Comparison of ENCODE assay signal across 11 cellular contexts in genomic region chr2:6999161-6999877, GRCh38.
DNase-seq lines count a peak whose midpoint lies in the region; ATAC-seq lines count a peak whose summit lies in the region.
"Had no signal": no experiment of that assay in that cellular context is flagged by ENCODE, and none has a peak within 500 bp of the region (broad histone marks: within the 10 kb centered on the region; RNA-seq: fewer than 3 reads in every experiment).

No MANE protein-coding gene starts in this region.

- H3K9me3 Mint-ChIP-seq in activated CD8-positive, alpha-beta memory T cell treated with anti-CD3 and anti-CD28 coated beads, Interleukin-2, amount 10 ng/mL, durations not matched to agents 7 days and 5 days (ENCODE audit: low read depth): no peaks in the 10 kb centered on the region
- no peaks in the 10 kb centered on the region for H3K9me3 Mint-ChIP-seq in activated T-helper 2 cell treated with anti-CD3 and anti-CD28 coated beads, Interferon-gamma antibody, Interleukin-2, Interleukin-4, amounts not matched to agents 10 μg/mL and 5 μg/mL and 100 μg/mL, durations not matched to agents 14 hours and 24 hours and 36 hours

- peak; percentile 33 for ATAC-seq in activated CD8-positive, alpha-beta memory T cell treated with anti-CD3 and anti-CD28 coated beads, Interleukin-2, amount 10 ng/mL, durations not matched to agents 7 days and 5 days
- peak; percentile 86 for ATAC-seq in HG02852 (IDR thresholded peaks at IDR 0.05; ENCODE audit: unreplicated experiment)

- in situ Hi-C loops in G401 (cut with HindIII; ENCODE audit: low sequenced_read_pairs): no loop called here

- intact Hi-C loops in activated T-helper 2 cell treated with anti-CD3 and anti-CD28 coated beads, Interferon-gamma antibody, Interleukin-2, Interleukin-4, amounts not matched to agents 10 μg/mL and 5 μg/mL and 100 μg/mL, durations not matched to agents 14 hours and 24 hours and 36 hours (cut with micrococcal nuclease): no loop called here

- CTCF ChIA-PET in activated CD8-positive, alpha-beta memory T cell treated with anti-CD3 and anti-CD28 coated beads, Interleukin-2, amount 10 ng/mL, durations not matched to agents 7 days and 5 days (lab: Charles Lee): no interaction called here

- peaks cover 5% of the 10 kb centered on the region for H3K36me3 Mint-ChIP-seq in activated CD8-positive, alpha-beta memory T cell treated with anti-CD3 and anti-CD28 coated beads, Interleukin-2, amount 10 ng/mL, durations not matched to agents 7 days and 5 days
- peaks cover 13% of the 10 kb centered on the region for H3K36me3 Mint-ChIP-seq in activated T-helper 2 cell treated with anti-CD3 and anti-CD28 coated beads, Interferon-gamma antibody, Interleukin-2, Interleukin-4, amounts not matched to agents 10 μg/mL and 5 μg/mL and 100 μg/mL, durations not matched to agents 14 hours and 24 hours and 36 hours (ENCODE audit: low read depth)

- H3K27me3 Mint-ChIP-seq in activated CD8-positive, alpha-beta memory T cell treated with anti-CD3 and anti-CD28 coated beads, Interleukin-2, amount 10 ng/mL, durations not matched to agents 7 days and 5 days: no peaks in the 10 kb centered on the region
- H3K27me3 Mint-ChIP-seq in activated T-helper 2 cell treated with anti-CD3 and anti-CD28 coated beads, Interferon-gamma antibody, Interleukin-2, Interleukin-4, amounts not matched to agents 10 μg/mL and 5 μg/mL and 100 μg/mL, durations not matched to agents 14 hours and 24 hours and 36 hours (ENCODE audit: low read depth): no peaks in the 10 kb centered on the region

- peaks cover 20% of the 10 kb centered on the region for H3K4me1 Mint-ChIP-seq in activated CD8-positive, alpha-beta memory T cell treated with anti-CD3 and anti-CD28 coated beads, Interleukin-2, amount 10 ng/mL, durations not matched to agents 7 days and 5 days
- peaks cover 1% of the 10 kb centered on the region for H3K4me1 Mint-ChIP-seq in activated T-helper 2 cell treated with anti-CD3 and anti-CD28 coated beads, Interferon-gamma antibody, Interleukin-2, Interleukin-4, amounts not matched to agents 10 μg/mL and 5 μg/mL and 100 μg/mL, durations not matched to agents 14 hours and 24 hours and 36 hours (ENCODE audit: low read depth)

- peak overlapping the region; percentile 71 for H3K27ac ChIP-seq in substantia nigra (ENCODE audit: low read depth, low read length, poor library complexity, severe bottlenecking)
- H3K27ac ChIP-seq: ascending aorta had no signal

- H3K4me3 Mint-ChIP-seq in activated CD8-positive, alpha-beta memory T cell treated with anti-CD3 and anti-CD28 coated beads, Interleukin-2, amount 10 ng/mL, durations not matched to agents 7 days and 5 days: no peak overlapping the region
- H3K4me3 Mint-ChIP-seq in activated T-helper 2 cell treated with anti-CD3 and anti-CD28 coated beads, Interferon-gamma antibody, Interleukin-2, Interleukin-4, amounts not matched to agents 10 μg/mL and 5 μg/mL and 100 μg/mL, durations not matched to agents 14 hours and 24 hours and 36 hours (ENCODE audit: low read depth): no peak overlapping the region

- no peak for DNase-seq in activated CD8-positive, alpha-beta memory T cell treated with anti-CD3 and anti-CD28 coated beads, Interleukin-2, amount 10 ng/mL, durations not matched to agents 7 days and 5 days
- DNase-seq in activated CD8-positive, alpha-beta memory T cell treated with anti-CD3 and anti-CD28 coated beads, Interleukin-2, amount 50 U/mL, for 4 hours: no peak
- DNase-seq in NOMO-1 treated with DMSO at 0.1 percent for 48 hours (lab: John Stamatoyannopoulos, UW; ENCODE audit: unreplicated experiment): peak; percentile 35
- DNase-seq in substantia nigra (lab: John Stamatoyannopoulos, UW): no peak
- DNase-seq in activated T-helper 2 cell treated with anti-CD3 and anti-CD28 coated beads, Interferon-gamma antibody, Interleukin-2, Interleukin-4, amounts not matched to agents 10 μg/mL and 5 μg/mL and 100 μg/mL, durations not matched to agents 14 hours and 24 hours and 36 hours (ENCODE audit: low spot score): no peak
- no peak for DNase-seq in G401 (ENCODE audit: low spot score)
- no peak for DNase-seq in kidney glomerular epithelial cell (lab: John Stamatoyannopoulos, UW)
- DNase-seq: foreskin fibroblast, NCI-H1417 treated with DMSO at 0.1 percent for 48 hours had no signal

- H3K27ac Mint-ChIP-seq in activated CD8-positive, alpha-beta memory T cell treated with anti-CD3 and anti-CD28 coated beads, Interleukin-2, amount 10 ng/mL, durations not matched to agents 7 days and 5 days: peak overlapping the region; percentile 71
- no peak overlapping the region for H3K27ac Mint-ChIP-seq in activated T-helper 2 cell treated with anti-CD3 and anti-CD28 coated beads, Interferon-gamma antibody, Interleukin-2, Interleukin-4, amounts not matched to agents 10 μg/mL and 5 μg/mL and 100 μg/mL, durations not matched to agents 14 hours and 24 hours and 36 hours
